Comparison of ENCODE assay signal across 33 cellular contexts in the genomic region with DNA sequence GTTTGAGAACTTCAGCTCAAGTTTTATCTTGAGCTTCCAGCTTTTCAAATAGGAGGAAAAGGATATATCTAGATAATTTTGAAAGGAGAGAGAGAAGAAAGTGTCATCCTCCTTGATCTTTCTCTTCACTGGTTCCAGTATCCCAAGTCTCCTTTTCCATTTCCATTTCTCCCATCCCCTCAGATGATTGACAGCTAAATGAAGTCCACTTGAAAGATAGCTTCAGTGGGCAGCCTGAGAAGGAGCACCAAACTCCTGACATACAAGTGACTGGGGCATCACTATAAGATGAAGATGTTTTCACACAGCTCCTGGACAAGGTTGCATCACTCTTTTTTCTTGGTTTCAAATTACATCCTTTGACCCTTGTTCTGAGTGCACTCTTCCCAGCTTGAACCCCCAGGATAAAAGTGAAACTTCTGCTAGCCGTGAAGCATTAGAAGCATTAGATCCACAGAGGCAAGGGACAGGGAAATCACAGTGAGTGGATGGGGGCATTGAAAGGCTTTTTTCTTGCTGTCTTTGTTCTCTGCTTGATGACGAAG. TPM values are rescaled to one million over a fixed set of nuclear protein-coding genes. Genes with fewer than 3 reads are reported as not detected.
"Had no signal": no experiment of that assay in that cellular context is flagged by ENCODE, and none has a peak within 500 bp of the region (broad histone marks: within the 10 kb centered on the region; RNA-seq: fewer than 3 reads in every experiment).

No MANE protein-coding gene starts in this region.

- ATAC-seq: activated CD8-positive, alpha-beta memory T cell treated with anti-CD3 and anti-CD28 coated beads, Interleukin-2, amount 10 ng/mL, durations not matched to agents 7 days and 5 days; activated naive CD8-positive, alpha-beta T cell treated with anti-CD3 and anti-CD28 coated beads, Interleukin-2, amount 50 U/mL, for 24 hours had no signal

- DNase-seq: activated CD4-positive, alpha-beta memory T cell treated with anti-CD3 and anti-CD28 coated beads, Interleukin-2, amount 10 ng/mL, durations not matched to agents 7 days and 5 days; activated CD4-positive, alpha-beta T cell treated with anti-CD3 and anti-CD28 coated beads for 1 hour; activated CD4-positive, alpha-beta T cell treated with anti-CD3 and anti-CD28 coated beads for 48 hours; activated CD4-positive, CD25-positive, alpha-beta regulatory T cell; activated CD8-positive, alpha-beta memory T cell treated with anti-CD3 and anti-CD28 coated beads for 24 hours; activated CD8-positive, alpha-beta memory T cell treated with anti-CD3 and anti-CD28 coated beads, Interleukin-2, amount 10 ng/mL, durations not matched to agents 7 days and 5 days; activated CD8-positive, alpha-beta memory T cell treated with anti-CD3 and anti-CD28 coated beads, Interleukin-2, amount 50 U/mL, for 48 hours; activated effector memory CD4-positive, alpha-beta T cell treated with Interleukin-2 at 50 U/mL for 16 hours; activated naive CD4-positive, alpha-beta T cell treated with anti-CD3 and anti-CD28 coated beads, Interleukin-2, amount 10 ng/mL, durations not matched to agents 7 days and 5 days; activated naive CD8-positive, alpha-beta T cell treated with anti-CD3 and anti-CD28 coated beads, Interleukin-2, amount 50 U/mL, for 24 hours; activated T-cell treated with anti-CD3 and anti-CD28 coated beads, Interleukin-2, amount 50 U/mL, for 48 hours; aorta; Karpas-422; KBM-7; MG63; NCI-H1048; NCI-H1105 treated with DMSO at 0.1 percent for 48 hours; NCI-H1436; NCI-H1694; NCI-H1930; NCI-H2081 treated with DMSO at 0.1 percent for 48 hours; NCI-H2171; NCI-H510A; NCI-H526; NCI-H748 treated with DMSO at 0.1 percent for 48 hours; NK-92 treated with Interleukin-12 subunit alpha and Interleukin-12 subunit beta, amount 100 ng/mL, for 24 hours; Right ventricle myocardium superior; SW 1271; T-helper 1 cell; T-helper 2 cell; T-helper 9 cell; WERI-Rb-1 had no signal

- H3K9me3 ChIP-seq: MG63 had no signal

- H3K4me3 ChIP-seq: MG63 had no signal

- H3K27me3 ChIP-seq: MG63 had no signal

- H3K36me3 ChIP-seq: MG63, WERI-Rb-1 had no signal

- H3K27ac ChIP-seq: WERI-Rb-1 had no signal

RNA-seq across cellular contexts. Expression of gene MAGEA10, which starts 17.5 kb away (rescaled TPM):
- total RNA-seq: activated CD4-positive, alpha-beta memory T cell treated with anti-CD3 and anti-CD28 coated beads, Interleukin-2, amount 10 ng/mL, durations not matched to agents 7 days and 5 days; activated CD8-positive, alpha-beta memory T cell treated with anti-CD3 and anti-CD28 coated beads, Interleukin-2, amount 10 ng/mL, durations not matched to agents 7 days and 5 days; aorta; cardiac septum; Right ventricle myocardium superior had no signal
- polyA plus RNA-seq: aorta had no signal
